In genomic region chr6:156779206-156780116, GRCh38 we compare ENCODE assay signal across 8 cellular contexts.
DNase-seq lines count a peak whose midpoint lies in the region; ATAC-seq lines count a peak whose summit lies in the region.

No MANE protein-coding gene starts in this region.

- no CpG with 5 or more reads among the region's 109 CpGs for WGBS in iPS DF 6.9 (ENCODE audit: insufficient coverage, insufficient read length)

- H3K27ac ChIP-seq in angular gyrus (ENCODE audit: low read depth, low read length): peak overlapping the region; percentile 97
- no peak overlapping the region for H3K27ac ChIP-seq in iPS DF 6.9 (ENCODE audit: low read length)

- peak overlapping the region; percentile 68 for H3K4me3 ChIP-seq in iPS DF 6.9 (ENCODE audit: low read length)
- H3K4me3 ChIP-seq in skeletal muscle cell (ENCODE audit: low read depth, low read length): peak overlapping the region; percentile 76

- H3K36me3 ChIP-seq in iPS DF 6.9 (ENCODE audit: control insufficient read depth, insufficient read depth, low read length): no peaks in the 10 kb centered on the region

- H3K4me1 ChIP-seq in iPS DF 6.9 (ENCODE audit: control insufficient read depth, insufficient read depth, low read length): peaks cover 3% of the 10 kb centered on the region; the same call in 1 of the 2 replicates

- H3K27me3 ChIP-seq in iPS DF 6.9 (ENCODE audit: control insufficient read depth, insufficient read depth, low read length): no peaks in the 10 kb centered on the region

- H3K9me3 ChIP-seq in iPS DF 6.9 (ENCODE audit: control insufficient read depth, insufficient read depth, low read length): no peaks in the 10 kb centered on the region

- peak; percentile 16 for ATAC-seq in HG02885 (IDR thresholded peaks at IDR 0.05; ENCODE audit: poor library complexity, unreplicated experiment)

- peak; percentile 61 for DNase-seq in D341Med (ENCODE audit: low spot score)
- peak; percentile 34 for DNase-seq in T follicular helper cell (ENCODE audit: low read depth)
- DNase-seq in iPS DF 6.9 (ENCODE audit: low read depth, low spot score): no peak
- DNase-seq in skeletal muscle cell (ENCODE audit: low read depth): no peak
- no peak for DNase-seq in NCI-H1930 (lab: John Stamatoyannopoulos, UW)
- DNase-seq in COLO829 (ENCODE audit: low spot score): no peak

Comparison
In these comparisons a context has a peak if more than half of its experiments do, and no peak if none do; other contexts are left out.
1. DNase-seq: peak in D341Med (single experiment) and T follicular helper cell (single experiment); none in iPS DF 6.9 (single experiment), skeletal muscle cell (single experiment), NCI-H1930 (0 of 2) and COLO829 (single experiment).